In the genomic region with DNA sequence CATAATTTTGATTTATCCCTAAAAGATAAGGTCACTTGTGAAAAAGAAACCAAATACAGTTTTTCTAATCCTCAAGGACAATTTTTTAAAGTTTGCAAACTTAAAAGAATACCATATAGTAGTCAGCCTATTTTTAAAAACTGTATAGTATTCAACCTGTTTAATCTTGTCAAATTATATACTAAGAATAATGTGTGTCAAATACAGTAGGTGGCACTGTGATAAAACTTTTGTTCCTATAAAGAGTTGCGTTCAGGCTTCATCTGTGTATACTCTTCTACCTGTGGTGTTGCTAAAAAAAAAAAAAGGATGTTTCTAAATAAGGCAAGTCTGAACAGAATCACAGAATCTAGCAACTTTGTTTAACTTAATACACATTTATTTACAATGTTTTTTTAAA, we compare ENCODE assay signal across 9 cellular contexts.
DNase-seq lines count a peak whose midpoint lies in the region; ATAC-seq and TF ChIP-seq lines count a peak whose summit lies in the region.
"Had no signal": no experiment of that assay in that cellular context is flagged by ENCODE, and none has a peak within 500 bp of the region (broad histone marks: within the 10 kb centered on the region; RNA-seq: fewer than 3 reads in every experiment).

No MANE protein-coding gene starts in this region.

- no peak for TF ChIP-seq POLR2A in right lobe of liver (IDR thresholded peaks at IDR 0.05)
- no peak for TF ChIP-seq POLR2A in erythroblast (IDR thresholded peaks at IDR 0.05; ENCODE audit: low read length)

- H3K27me3 ChIP-seq in adipocyte (replicated peaks; ENCODE audit: control insufficient read depth, insufficient read depth, low read length) (no peaks in the 10 kb centered on the region), right lobe of liver (no peaks in the 10 kb centered on the region)

- H3K36me3 ChIP-seq in adipocyte (ENCODE audit: control insufficient read depth, insufficient read depth, low read length, severe bottlenecking) (peaks cover 12% of the 10 kb centered on the region), right lobe of liver (no peaks in the 10 kb centered on the region)

- DNase-seq in DMS53 treated with DMSO at 0.1 percent for 48 hours (lab: John Stamatoyannopoulos, UW; ENCODE audit: unreplicated experiment): peak; percentile 39
- DNase-seq in adipocyte (ENCODE audit: low read depth): peak; percentile 52
- DNase-seq in right lobe of liver: no peak
- DNase-seq in middle frontal gyrus (ENCODE audit: extremely low spot score, low spot score): no peak
- DNase-seq in GF-D8 (lab: John Stamatoyannopoulos, UW): no peak
- DNase-seq in erythroblast (lab: John Stamatoyannopoulos, UW): no peak

- TF ChIP-seq CTCF in right lobe of liver (IDR thresholded peaks at IDR 0.05): peak; percentile 27 to 48 (median 46)

- intact Hi-C loops in right lobe of liver (cut with DNase I): no loop called here

- H3K27ac ChIP-seq in right lobe of liver: no peak overlapping the region

- H3K4me3 ChIP-seq in adipocyte (ENCODE audit: low read length): no peak overlapping the region
- H3K4me3 ChIP-seq in right lobe of liver: no peak overlapping the region
- H3K4me3 ChIP-seq: HAP-1 had no signal

- 30% methylated on average over 1 of the region's 1 CpG for WGBS in right lobe of liver (ENCODE audit: insufficient coverage, low coverage, low lambda C conversion rate, missing lambda C conversion rate)

- ATAC-seq in right lobe of liver: peak; percentile 81 to 93 (median 88)
- ATAC-seq in HG03442 (IDR thresholded peaks at IDR 0.05; ENCODE audit: unreplicated experiment): no peak

- peak; percentile 7; the same call in 1 of the 2 replicates for TF ChIP-seq RAD21 in Ishikawa (IDR thresholded peaks at IDR 0.05; ENCODE audit: low read depth)

- H3K9me3 ChIP-seq in adipocyte (ENCODE audit: control insufficient read depth, low read length): no peaks in the 10 kb centered on the region
- no peaks in the 10 kb centered on the region for H3K9me3 ChIP-seq in right lobe of liver
- H3K9me3 ChIP-seq: HAP-1 had no signal

- no peak overlapping the region for H3K9ac ChIP-seq in adipocyte (ENCODE audit: low read length)

- H3K4me1 ChIP-seq in adipocyte (ENCODE audit: control insufficient read depth, insufficient read depth, low read length): no peaks in the 10 kb centered on the region
- H3K4me1 ChIP-seq in right lobe of liver: no peaks in the 10 kb centered on the region
- H3K4me1 ChIP-seq: HAP-1 had no signal

- TF ChIP-seq EP300 in Ishikawa (IDR thresholded peaks at IDR 0.05; ENCODE audit: borderline replicate concordance): no peak

TF ChIP-seq in Ishikawa, 13 proteins besides CTCF, POLR2A, EP300 and RAD21:
- TF ChIP-seq EGR1 (IDR thresholded peaks at IDR 0.05): no peak
- TF ChIP-seq CREB1 (IDR thresholded peaks at IDR 0.05; ENCODE audit: low read depth): no peak
- TF ChIP-seq TAF1 (IDR thresholded peaks at IDR 0.05; ENCODE audit: low read depth): no peak
- no peak for TF ChIP-seq ZBTB7A (IDR thresholded peaks at IDR 0.05; ENCODE audit: low read depth)
- no peak for TF ChIP-seq NFIC (IDR thresholded peaks at IDR 0.05)
- TF ChIP-seq YY1 (IDR thresholded peaks at IDR 0.05; ENCODE audit: low read depth): no peak
- TF ChIP-seq, protein P1, sequence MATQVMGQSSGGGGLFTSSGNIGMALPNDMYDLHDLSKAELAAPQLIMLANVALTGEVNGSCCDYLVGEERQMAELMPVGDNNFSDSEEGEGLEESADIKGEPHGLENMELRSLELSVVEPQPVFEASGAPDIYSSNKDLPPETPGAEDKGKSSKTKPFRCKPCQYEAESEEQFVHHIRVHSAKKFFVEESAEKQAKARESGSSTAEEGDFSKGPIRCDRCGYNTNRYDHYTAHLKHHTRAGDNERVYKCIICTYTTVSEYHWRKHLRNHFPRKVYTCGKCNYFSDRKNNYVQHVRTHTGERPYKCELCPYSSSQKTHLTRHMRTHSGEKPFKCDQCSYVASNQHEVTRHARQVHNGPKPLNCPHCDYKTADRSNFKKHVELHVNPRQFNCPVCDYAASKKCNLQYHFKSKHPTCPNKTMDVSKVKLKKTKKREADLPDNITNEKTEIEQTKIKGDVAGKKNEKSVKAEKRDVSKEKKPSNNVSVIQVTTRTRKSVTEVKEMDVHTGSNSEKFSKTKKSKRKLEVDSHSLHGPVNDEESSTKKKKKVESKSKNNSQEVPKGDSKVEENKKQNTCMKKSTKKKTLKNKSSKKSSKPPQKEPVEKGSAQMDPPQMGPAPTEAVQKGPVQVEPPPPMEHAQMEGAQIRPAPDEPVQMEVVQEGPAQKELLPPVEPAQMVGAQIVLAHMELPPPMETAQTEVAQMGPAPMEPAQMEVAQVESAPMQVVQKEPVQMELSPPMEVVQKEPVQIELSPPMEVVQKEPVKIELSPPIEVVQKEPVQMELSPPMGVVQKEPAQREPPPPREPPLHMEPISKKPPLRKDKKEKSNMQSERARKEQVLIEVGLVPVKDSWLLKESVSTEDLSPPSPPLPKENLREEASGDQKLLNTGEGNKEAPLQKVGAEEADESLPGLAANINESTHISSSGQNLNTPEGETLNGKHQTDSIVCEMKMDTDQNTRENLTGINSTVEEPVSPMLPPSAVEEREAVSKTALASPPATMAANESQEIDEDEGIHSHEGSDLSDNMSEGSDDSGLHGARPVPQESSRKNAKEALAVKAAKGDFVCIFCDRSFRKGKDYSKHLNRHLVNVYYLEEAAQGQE (IDR thresholded peaks at IDR 0.05; ENCODE audit: low read depth): no peak
- TF ChIP-seq, protein P2, sequence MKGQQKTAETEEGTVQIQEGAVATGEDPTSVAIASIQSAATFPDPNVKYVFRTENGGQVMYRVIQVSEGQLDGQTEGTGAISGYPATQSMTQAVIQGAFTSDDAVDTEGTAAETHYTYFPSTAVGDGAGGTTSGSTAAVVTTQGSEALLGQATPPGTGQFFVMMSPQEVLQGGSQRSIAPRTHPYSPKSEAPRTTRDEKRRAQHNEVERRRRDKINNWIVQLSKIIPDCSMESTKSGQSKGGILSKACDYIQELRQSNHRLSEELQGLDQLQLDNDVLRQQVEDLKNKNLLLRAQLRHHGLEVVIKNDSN (IDR thresholded peaks at IDR 0.05): no peak
- TF ChIP-seq CEBPB (IDR thresholded peaks at IDR 0.05): no peak

Comparison
In these comparisons a context has a peak if more than half of its experiments do, and no peak if none do; other contexts are left out.
1. DNase-seq: peak in DMS53 treated with DMSO at 0.1 percent for 48 hours (single experiment) and adipocyte (single experiment); none in right lobe of liver (0 of 3), middle frontal gyrus (single experiment), GF-D8 (single experiment) and erythroblast (0 of 2).